In genomic region chrX:16975233-16975632, GRCh38 we compare ENCODE assay signal across 22 cellular contexts.
"Had no signal": no experiment of that assay in that cellular context is flagged by ENCODE, and none has a peak within 500 bp of the region (broad histone marks: within the 10 kb centered on the region; RNA-seq: fewer than 3 reads in every experiment).

No MANE protein-coding gene starts in this region.

- H3K27ac ChIP-seq: heart left ventricle, neutrophil, psoas muscle, spleen, testis, tibial nerve, upper lobe of right lung, vagina had no signal

- ATAC-seq: esophagus mucosa; heart left ventricle; left lobe of liver; naive thymus-derived CD8-positive, alpha-beta T cell; psoas muscle; sciatic nerve; stimulated activated naive CD8-positive, alpha-beta T cell treated with anti-CD3 and anti-CD28 coated beads, Interleukin-15, amount 100 ng/mL, for 72 hours; upper lobe of right lung had no signal

- DNase-seq: effector memory CD4-positive, alpha-beta T cell; heart left ventricle; hippocampal formation; mammary epithelial cell; naive thymus-derived CD8-positive, alpha-beta T cell; psoas muscle; spleen; stimulated activated CD4-positive, alpha-beta T cell treated with anti-CD3 and anti-CD28 coated beads, Interleukin-15, amount 100 ng/mL, for 24 hours; stimulated activated CD4-positive, alpha-beta T cell treated with anti-CD3 and anti-CD28 coated beads, Interleukin-1b, Interleukin-23, amount 100 ng/mL, for 48 hours; stimulated activated CD4-positive, alpha-beta T cell treated with anti-CD3 and anti-CD28 coated beads, Interleukin-4, amount 100 ng/mL, for 4 hours; stimulated activated naive B cell treated with anti-CD40 and anti-IgM and Interleukin-4, amounts not matched to agents 10 μg/mL and 1 μg/mL and 100 μg/mL, for 72 hours; stimulated activated naive CD8-positive, alpha-beta T cell treated with anti-CD3 and anti-CD28 coated beads, Interleukin-15, amount 100 ng/mL, for 72 hours; testis; upper lobe of right lung had no signal

- H3K4me3 ChIP-seq: heart left ventricle, psoas muscle, spleen, testis, tibial nerve, upper lobe of right lung, vagina had no signal

- H3K4me1 ChIP-seq: heart left ventricle, psoas muscle, spleen, testis, upper lobe of right lung, vagina had no signal

- FAIRE-seq: endometrium, frontal cortex had no signal

- H3K4me3 Mint-ChIP-seq: naive thymus-derived CD8-positive, alpha-beta T cell; stimulated activated naive B cell treated with anti-CD40 and anti-IgM and Interleukin-4, amounts not matched to agents 10 μg/mL and 1 μg/mL and 100 μg/mL, for 72 hours; stimulated activated naive CD8-positive, alpha-beta T cell treated with anti-CD3 and anti-CD28 coated beads, Interleukin-15, amount 100 ng/mL, for 72 hours had no signal

- H3K9me3 Mint-ChIP-seq: stimulated activated naive CD8-positive, alpha-beta T cell treated with anti-CD3 and anti-CD28 coated beads, Interleukin-15, amount 100 ng/mL, for 72 hours had no signal

- H3K36me3 ChIP-seq: heart left ventricle, neutrophil, spleen, tibial nerve, upper lobe of right lung, vagina had no signal

- H3K27me3 ChIP-seq: neutrophil, spleen, testis, tibial nerve, upper lobe of right lung, vagina had no signal

- H3K27ac Mint-ChIP-seq: naive thymus-derived CD8-positive, alpha-beta T cell; stimulated activated naive B cell treated with anti-CD40 and anti-IgM and Interleukin-4, amounts not matched to agents 10 μg/mL and 1 μg/mL and 100 μg/mL, for 72 hours; stimulated activated naive CD8-positive, alpha-beta T cell treated with anti-CD3 and anti-CD28 coated beads, Interleukin-15, amount 100 ng/mL, for 72 hours had no signal

- H3K9me3 ChIP-seq: heart left ventricle, neutrophil, psoas muscle, spleen, testis, tibial nerve, upper lobe of right lung, vagina had no signal
